18 cellular contexts compared by ENCODE assay signal in the genomic region with DNA sequence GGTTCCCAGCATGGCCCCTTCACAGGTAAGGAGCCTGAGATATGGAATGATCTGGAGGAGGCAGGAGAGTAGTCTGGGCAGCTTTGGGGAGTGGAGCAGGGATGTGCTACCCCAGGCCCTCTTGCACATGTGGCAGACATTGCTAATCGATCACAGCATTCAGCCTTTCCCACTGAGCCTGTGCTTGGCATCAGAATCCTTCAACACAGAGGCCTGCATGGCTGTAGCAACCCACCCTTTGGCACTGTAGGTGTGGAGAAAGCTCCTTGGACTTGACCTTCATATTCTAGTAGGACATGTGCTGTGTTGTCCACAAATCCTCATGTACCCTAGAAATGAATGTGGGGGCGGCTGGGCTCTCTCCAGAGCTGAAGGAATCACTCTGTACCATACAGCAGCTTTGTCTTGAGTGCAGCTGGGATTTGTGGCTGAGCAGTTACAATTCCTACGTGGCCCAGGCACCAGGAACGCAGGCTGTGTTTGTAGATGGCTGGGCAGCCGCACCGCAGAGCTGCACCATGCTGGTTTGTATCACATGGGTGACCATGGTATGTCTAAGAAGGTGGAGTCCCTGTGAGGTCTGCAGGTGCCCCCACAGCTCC.
"Had no signal": no experiment of that assay in that cellular context is flagged by ENCODE, and none has a peak within 500 bp of the region (broad histone marks: within the 10 kb centered on the region; RNA-seq: fewer than 3 reads in every experiment).

No MANE protein-coding gene starts in this region.

- H3K9me3 Mint-ChIP-seq: activated naive CD4-positive, alpha-beta T cell treated with anti-CD3 and anti-CD28 coated beads, Interleukin-2, amount 50 U/mL, for 24 hours; natural killer cell treated with Interleukin-12 subunit alpha and Interleukin-12 subunit beta and Interleukin-15 and Interleukin-18, amount 100 ng/mL, for 72 hours; stimulated activated naive CD8-positive, alpha-beta T cell treated with anti-CD3 and anti-CD28 coated beads, Interleukin-15, amount 100 ng/mL, for 72 hours had no signal

- H3K27ac Mint-ChIP-seq: activated naive CD4-positive, alpha-beta T cell treated with anti-CD3 and anti-CD28 coated beads, Interleukin-2, amount 50 U/mL, for 24 hours; natural killer cell treated with Interleukin-12 subunit alpha and Interleukin-12 subunit beta and Interleukin-15 and Interleukin-18, amount 100 ng/mL, for 72 hours; progenitor cell of endocrine pancreas; stimulated activated naive CD8-positive, alpha-beta T cell treated with anti-CD3 and anti-CD28 coated beads, Interleukin-15, amount 100 ng/mL, for 72 hours had no signal

- DNase-seq: activated CD4-positive, alpha-beta T cell treated with anti-CD3 and anti-CD28 coated beads for 1 hour; activated CD4-positive, alpha-beta T cell treated with anti-CD3 and anti-CD28 coated beads, Interleukin-2, amount 50 U/mL, for 48 hours; activated effector memory CD4-positive, alpha-beta T cell treated with anti-CD3 and anti-CD28 coated beads, Interleukin-2, amount 50 U/mL, for 16 hours; activated T-cell treated with anti-CD3 and anti-CD28 coated beads, Interleukin-2, amount 50 U/mL, for 48 hours; central memory CD4-positive, alpha-beta T cell; colonic mucosa; foreskin keratinocyte; mesendoderm; nucleus accumbens; stimulated activated naive CD8-positive, alpha-beta T cell treated with anti-CD3 and anti-CD28 coated beads, Interleukin-15, amount 100 ng/mL, for 72 hours; T1000; upper lobe of right lung had no signal

- H3K4me3 ChIP-seq: adrenal gland, colonic mucosa, right atrium auricular region, thoracic aorta, upper lobe of right lung had no signal

- H3K4me1 Mint-ChIP-seq: activated naive CD4-positive, alpha-beta T cell treated with anti-CD3 and anti-CD28 coated beads, Interleukin-2, amount 50 U/mL, for 24 hours had no signal

- H3K36me3 Mint-ChIP-seq: activated naive CD4-positive, alpha-beta T cell treated with anti-CD3 and anti-CD28 coated beads, Interleukin-2, amount 50 U/mL, for 24 hours; natural killer cell treated with Interleukin-12 subunit alpha and Interleukin-12 subunit beta and Interleukin-15 and Interleukin-18, amount 100 ng/mL, for 72 hours had no signal

- H3K27me3 Mint-ChIP-seq: activated naive CD4-positive, alpha-beta T cell treated with anti-CD3 and anti-CD28 coated beads, Interleukin-2, amount 50 U/mL, for 24 hours; natural killer cell treated with Interleukin-12 subunit alpha and Interleukin-12 subunit beta and Interleukin-15 and Interleukin-18, amount 100 ng/mL, for 72 hours; progenitor cell of endocrine pancreas; stimulated activated naive CD8-positive, alpha-beta T cell treated with anti-CD3 and anti-CD28 coated beads, Interleukin-15, amount 100 ng/mL, for 72 hours had no signal

- ATAC-seq: foreskin keratinocyte; stimulated activated naive CD8-positive, alpha-beta T cell treated with anti-CD3 and anti-CD28 coated beads, Interleukin-15, amount 100 ng/mL, for 72 hours; upper lobe of right lung had no signal

- H3K4me3 Mint-ChIP-seq: activated naive CD4-positive, alpha-beta T cell treated with anti-CD3 and anti-CD28 coated beads, Interleukin-2, amount 50 U/mL, for 24 hours; natural killer cell treated with Interleukin-12 subunit alpha and Interleukin-12 subunit beta and Interleukin-15 and Interleukin-18, amount 100 ng/mL, for 72 hours; stimulated activated naive CD8-positive, alpha-beta T cell treated with anti-CD3 and anti-CD28 coated beads, Interleukin-15, amount 100 ng/mL, for 72 hours had no signal

- H3K27ac ChIP-seq: colonic mucosa, foreskin keratinocyte had no signal
